ENCODE assay signal across 1 cellular context in genomic region chrX:16664626-16665025, GRCh38.
TF ChIP-seq lines count a peak whose summit lies in the region.

No MANE protein-coding gene starts in this region.

TF ChIP-seq in IMR-90, 13 proteins besides CTCF, POLR2A, EP300 and RAD21:
- TF ChIP-seq MAFK (IDR thresholded peaks at IDR 0.05; ENCODE audit: low read depth, low read length) (no peak), CHD1 (IDR thresholded peaks at IDR 0.05; ENCODE audit: low read depth, low read length) (no peak), RCOR1 (IDR thresholded peaks at IDR 0.05; ENCODE audit: insufficient replicate concordance, low read length) (no peak), CEBPB (IDR thresholded peaks at IDR 0.05; ENCODE audit: low read depth, low read length) (no peak), MAZ (IDR thresholded peaks at IDR 0.05; ENCODE audit: borderline replicate concordance, low read depth, low read length) (no peak), MXI1 (IDR thresholded peaks at IDR 0.05; ENCODE audit: borderline replicate concordance, low read depth, low read length) (no peak), FOS (IDR thresholded peaks at IDR 0.05; ENCODE audit: low read depth, low read length) (no peak), BHLHE40 (IDR thresholded peaks at IDR 0.05; ENCODE audit: low read depth, low read length) (no peak), SMC3 (IDR thresholded peaks at IDR 0.05; ENCODE audit: low read depth, low read length) (no peak), RFX5 (IDR thresholded peaks at IDR 0.05; ENCODE audit: low read depth, low read length) (no peak), USF2 (IDR thresholded peaks at IDR 0.05; ENCODE audit: low read depth, low read length) (no peak), NFE2L2 (IDR thresholded peaks at IDR 0.05; ENCODE audit: low read depth, low read length) (no peak)
- TF ChIP-seq, protein P1, sequence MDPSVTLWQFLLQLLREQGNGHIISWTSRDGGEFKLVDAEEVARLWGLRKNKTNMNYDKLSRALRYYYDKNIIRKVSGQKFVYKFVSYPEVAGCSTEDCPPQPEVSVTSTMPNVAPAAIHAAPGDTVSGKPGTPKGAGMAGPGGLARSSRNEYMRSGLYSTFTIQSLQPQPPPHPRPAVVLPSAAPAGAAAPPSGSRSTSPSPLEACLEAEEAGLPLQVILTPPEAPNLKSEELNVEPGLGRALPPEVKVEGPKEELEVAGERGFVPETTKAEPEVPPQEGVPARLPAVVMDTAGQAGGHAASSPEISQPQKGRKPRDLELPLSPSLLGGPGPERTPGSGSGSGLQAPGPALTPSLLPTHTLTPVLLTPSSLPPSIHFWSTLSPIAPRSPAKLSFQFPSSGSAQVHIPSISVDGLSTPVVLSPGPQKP (IDR thresholded peaks at IDR 0.05; ENCODE audit: borderline replicate concordance, low read depth, low read length): no peak
